7 cellular contexts compared by ENCODE assay signal in genomic region chr6:4281341-4282293, GRCh38.
A peak's percentile ranks its signal among the peaks of the same experiment; 100 is the strongest.
DNase-seq lines count a peak whose midpoint lies in the region; ATAC-seq and TF ChIP-seq lines count a peak whose summit lies in the region.

No MANE protein-coding gene starts in this region.

- ATAC-seq in GM18511 (IDR thresholded peaks at IDR 0.05; ENCODE audit: unreplicated experiment) = peak; percentile 95
- peak; percentile 87 for ATAC-seq in HG02642 (IDR thresholded peaks at IDR 0.05; ENCODE audit: poor library complexity, unreplicated experiment)
- ATAC-seq in left cardiac atrium = peak; percentile 81 to 85
- ATAC-seq in GM18517 (IDR thresholded peaks at IDR 0.05; ENCODE audit: unreplicated experiment) = no peak

- peaks cover 6% of the 10 kb centered on the region for H3K4me1 Mint-ChIP-seq in activated naive CD8-positive, alpha-beta T cell (ENCODE audit: low read depth)
- H3K4me1 Mint-ChIP-seq in progenitor cell of endocrine pancreas (ENCODE audit: low read depth) = peaks cover 17% of the 10 kb centered on the region

- H3K36me3 Mint-ChIP-seq in activated naive CD8-positive, alpha-beta T cell = no peaks in the 10 kb centered on the region
- peaks cover 2% of the 10 kb centered on the region for H3K36me3 Mint-ChIP-seq in progenitor cell of endocrine pancreas (ENCODE audit: insufficient read depth)

- H3K27ac Mint-ChIP-seq in activated naive CD8-positive, alpha-beta T cell = no peak overlapping the region
- H3K27ac Mint-ChIP-seq in progenitor cell of endocrine pancreas = peak overlapping the region; percentile 86

- H3K4me3 Mint-ChIP-seq in activated naive CD8-positive, alpha-beta T cell = peak overlapping the region; percentile 73
- H3K4me3 Mint-ChIP-seq in progenitor cell of endocrine pancreas (ENCODE audit: low read depth) = peak overlapping the region; percentile 64

- intact Hi-C loops in left cardiac atrium (cut with DNase I) = no loop called here

- H3K27me3 Mint-ChIP-seq in activated naive CD8-positive, alpha-beta T cell = peaks cover 37% of the 10 kb centered on the region
- H3K27me3 Mint-ChIP-seq in progenitor cell of endocrine pancreas = peaks cover 20% of the 10 kb centered on the region

- DNase-seq in NCI-H187 (lab: John Stamatoyannopoulos, UW) = peak; percentile 37 to 73
- DNase-seq in left cardiac atrium = peak; percentile 46
- peak; percentile 28 for DNase-seq in progenitor cell of endocrine pancreas (ENCODE audit: low spot score, unreplicated experiment)

- no peaks in the 10 kb centered on the region for H3K9me3 Mint-ChIP-seq in activated naive CD8-positive, alpha-beta T cell (ENCODE audit: low read depth)
- peaks cover 13% of the 10 kb centered on the region for H3K9me3 Mint-ChIP-seq in progenitor cell of endocrine pancreas (ENCODE audit: low read depth)

- TF ChIP-seq CTCF in progenitor cell of endocrine pancreas (IDR thresholded peaks at IDR 0.05; ENCODE audit: unreplicated experiment) = peak; percentile 55
